12 cellular contexts compared by ENCODE assay signal in the genomic region with DNA sequence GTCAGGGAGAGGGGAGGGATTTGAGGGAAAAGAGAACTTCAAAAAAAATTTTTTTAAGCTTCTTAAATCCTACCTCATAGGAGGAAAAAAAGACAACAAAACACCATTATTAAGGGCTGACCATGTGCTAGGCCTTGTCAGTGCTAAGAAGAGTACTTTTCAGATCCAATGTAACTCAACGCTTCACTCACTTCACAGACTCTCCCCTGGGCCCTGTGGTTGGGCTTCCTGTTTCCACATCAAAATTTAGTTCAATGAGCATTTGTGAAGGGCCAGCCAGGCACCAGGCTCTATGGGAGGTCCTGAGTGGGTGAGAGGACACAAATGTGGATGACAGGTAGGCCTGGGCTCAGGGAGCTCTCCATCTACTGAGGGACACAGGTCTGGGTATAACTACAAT.
A peak's percentile ranks its signal among the peaks of the same experiment; 100 is the strongest.
DNase-seq lines count a peak whose midpoint lies in the region; ATAC-seq and TF ChIP-seq lines count a peak whose summit lies in the region.
"Had no signal": no experiment of that assay in that cellular context is flagged by ENCODE, and none has a peak within 500 bp of the region (broad histone marks: within the 10 kb centered on the region; RNA-seq: fewer than 3 reads in every experiment).

No MANE protein-coding gene starts in this region.

- no peaks in the 10 kb centered on the region for H3K27me3 ChIP-seq in Karpas-422 (ENCODE audit: low read length)
- H3K27me3 ChIP-seq in esophagus muscularis mucosa: no peaks in the 10 kb centered on the region
- H3K27me3 ChIP-seq in hepatocyte: no peaks in the 10 kb centered on the region

- H3K36me3 ChIP-seq in Karpas-422 (ENCODE audit: insufficient read depth, low read length) (no peaks in the 10 kb centered on the region), esophagus muscularis mucosa (no peaks in the 10 kb centered on the region), hepatocyte (replicated peaks; ENCODE audit: insufficient read depth, low read depth) (no peaks in the 10 kb centered on the region)

- TF ChIP-seq CTCF in esophagus muscularis mucosa (IDR thresholded peaks at IDR 0.05) (no peak), hepatocyte (IDR thresholded peaks at IDR 0.05; ENCODE audit: poor library complexity) (no peak)

- no peak for TF ChIP-seq EP300 in esophagus muscularis mucosa (IDR thresholded peaks at IDR 0.05)

- intact Hi-C loops in Right ventricle myocardium superior (cut with DNase I): loop anchor here (5.0 kb wide), 2 partner anchors 251 to 266 kb away; a partner anchor contains a TSS
- intact Hi-C loops in cardiac septum (cut with DNase I): loop anchor here (10.0 kb wide), 1 partner anchor 272 kb away; no protein-coding TSS in a partner anchor
- intact Hi-C loops in esophagus muscularis mucosa (cut with DNase I): no loop called here

- H2AFZ ChIP-seq in Karpas-422 (ENCODE audit: low read length): no peak overlapping the region
- H2AFZ ChIP-seq in hepatocyte: no peak overlapping the region

- peak; percentile 55 for DNase-seq in Right ventricle myocardium superior
- DNase-seq in cardiac septum (ENCODE audit: low spot score): no peak
- DNase-seq in Karpas-422: peak; percentile 91
- DNase-seq in esophagus muscularis mucosa (ENCODE audit: extremely low spot score): peak; percentile 81
- no peak for DNase-seq in AG20443 (ENCODE audit: low spot score)
- DNase-seq in islet precursor cell: no peak
- no peak for DNase-seq in hepatocyte (ENCODE audit: low spot score)
- no peak for DNase-seq in activated gamma-delta T cell treated with Interleukin-2 at 50 U/mL for 16 hours
- DNase-seq: activated CD4-positive, alpha-beta memory T cell treated with anti-CD3 and anti-CD28 coated beads for 36 hours; mesendoderm; retina had no signal

- H3K9me3 ChIP-seq in Karpas-422 (ENCODE audit: low read length) (no peaks in the 10 kb centered on the region), esophagus muscularis mucosa (no peaks in the 10 kb centered on the region), hepatocyte (ENCODE audit: low read depth) (no peaks in the 10 kb centered on the region)

- H3K27ac ChIP-seq in Karpas-422 (ENCODE audit: low read length) (peak overlapping the region; percentile 99), esophagus muscularis mucosa (replicated peaks in 1 of 4) (no peak overlapping the region), hepatocyte (no peak overlapping the region)

- H3K9me2 ChIP-seq in Karpas-422 (replicated peaks; ENCODE audit: insufficient read depth, low read length) (no peaks in the 10 kb centered on the region), hepatocyte (replicated peaks; ENCODE audit: insufficient read depth) (no peaks in the 10 kb centered on the region)

- H3K79me2 ChIP-seq in Karpas-422 (ENCODE audit: low read length): no peaks in the 10 kb centered on the region
- H3K79me2 ChIP-seq in hepatocyte: no peaks in the 10 kb centered on the region

- H4K20me1 ChIP-seq in Karpas-422 (ENCODE audit: insufficient read depth, low read depth, low read length) (no peaks in the 10 kb centered on the region), hepatocyte (ENCODE audit: insufficient read depth, poor library complexity, severe bottlenecking) (no peaks in the 10 kb centered on the region)

- ATAC-seq in Right ventricle myocardium superior (ENCODE audit: poor library complexity): peak; percentile 50
- ATAC-seq: activated naive CD4-positive, alpha-beta T cell treated with anti-CD3 and anti-CD28 coated beads, Interleukin-2, amount 50 U/mL, for 72 hours had no signal

- no peak for TF ChIP-seq POLR2A in esophagus muscularis mucosa (IDR thresholded peaks at IDR 0.05; ENCODE audit: low read depth)

- peak overlapping the region; percentile 16; the same call in 1 of the 2 replicates for H3K4me3 ChIP-seq in Karpas-422 (ENCODE audit: low read length)
- H3K4me3 ChIP-seq in esophagus muscularis mucosa: no peak overlapping the region
- H3K4me3 ChIP-seq in hepatocyte: no peak overlapping the region

- H3K4me1 ChIP-seq in Karpas-422 (ENCODE audit: low read length) (peaks cover 91% of the 10 kb centered on the region), esophagus muscularis mucosa (no peaks in the 10 kb centered on the region), hepatocyte (ENCODE audit: insufficient read depth) (no peaks in the 10 kb centered on the region)

- peak overlapping the region; percentile 69 for H3K9ac ChIP-seq in Karpas-422 (ENCODE audit: low read length)

- H3K4me2 ChIP-seq in Karpas-422 (ENCODE audit: low read depth, low read length, poor library complexity, severe bottlenecking): peak overlapping the region; percentile 50
- no peak overlapping the region for H3K4me2 ChIP-seq in hepatocyte

- 71% methylated on average over 1 of the region's 1 CpG for WGBS in esophagus muscularis mucosa
- 92% methylated on average over 1 of the region's 1 CpG for WGBS in hepatocyte (ENCODE audit: low lambda C conversion rate, missing lambda C conversion rate)

Comparison
In these comparisons a context has a peak if more than half of its experiments do, and no peak if none do; other contexts are left out.
1. DNase-seq: peak in Right ventricle myocardium superior (single experiment), Karpas-422 (single experiment) and esophagus muscularis mucosa (single experiment); none in cardiac septum (single experiment), AG20443 (single experiment), islet precursor cell (single experiment), hepatocyte (single experiment) and activated gamma-delta T cell treated with Interleukin-2 at 50 U/mL for 16 hours (single experiment).